Comparison of ENCODE assay signal across 8 cellular contexts in the genomic region with DNA sequence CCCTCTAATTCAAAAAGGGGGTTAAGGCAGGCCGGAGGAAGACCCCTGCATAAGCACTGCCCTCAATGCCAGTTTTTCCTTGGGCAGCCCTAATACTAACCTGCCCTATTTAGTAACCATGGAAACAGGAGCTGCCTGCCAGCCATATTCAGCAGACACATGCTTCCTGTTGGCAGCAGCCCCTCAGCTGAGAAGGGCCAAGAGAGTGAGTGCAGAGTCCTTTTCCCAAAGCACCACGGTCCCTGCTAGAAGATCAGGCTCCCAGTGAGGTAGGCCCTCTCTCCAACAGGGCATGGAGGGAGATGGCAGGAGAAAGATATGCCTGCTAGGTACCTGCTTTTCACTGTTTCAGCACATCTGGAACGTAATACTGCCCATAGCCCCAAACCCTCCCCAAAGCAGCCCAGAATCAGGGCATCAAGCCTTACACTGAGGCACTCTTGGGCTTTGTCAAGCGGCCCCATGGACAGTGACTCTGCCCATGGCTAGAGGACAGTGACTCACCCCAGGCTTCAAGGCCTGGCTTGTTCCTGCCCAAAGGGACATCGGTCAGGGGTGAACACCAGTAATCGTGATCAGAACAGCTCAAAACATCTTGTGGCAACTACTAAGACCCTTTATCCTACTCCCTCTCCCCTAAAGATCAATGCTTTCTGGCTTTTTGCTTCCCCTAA.
DNase-seq lines count a peak whose midpoint lies in the region; ATAC-seq and TF ChIP-seq lines count a peak whose summit lies in the region.

No MANE protein-coding gene starts in this region.

- no peaks in the 10 kb centered on the region for H3K9me2 ChIP-seq in PC-3 (replicated peaks; ENCODE audit: low read length)

- H4K91ac ChIP-seq in trophoblast cell (ENCODE audit: low read depth, low read length), result peak overlapping the region; percentile 65

- no peak overlapping the region for H3K4me3 ChIP-seq in PC-3 (ENCODE audit: low read length)
- H3K4me3 ChIP-seq in trophoblast cell (ENCODE audit: low read depth, low read length), result no peak overlapping the region

- peak overlapping the region; percentile 54 for H3K14ac ChIP-seq in trophoblast cell (ENCODE audit: low read length)

- peak overlapping the region; percentile 15 for H2BK5ac ChIP-seq in trophoblast cell (ENCODE audit: low read depth, low read length, poor library complexity)

- ATAC-seq in PC-3, result peak; percentile 31
- no peak for ATAC-seq in GM21423 (IDR thresholded peaks at IDR 0.05; ENCODE audit: unreplicated experiment)
- ATAC-seq in HG03432 (IDR thresholded peaks at IDR 0.05; ENCODE audit: unreplicated experiment), result no peak

- H3K27ac ChIP-seq in PC-3 (ENCODE audit: low read length) (peak overlapping the region; percentile 52), trophoblast cell (ENCODE audit: low read depth, low read length) (peak overlapping the region; percentile 63)

- H3K79me1 ChIP-seq in trophoblast cell (ENCODE audit: low read length), result peaks cover 27% of the 10 kb centered on the region

- H2BK120ac ChIP-seq in trophoblast cell (ENCODE audit: insufficient read depth, low read length, poor library complexity), result peak overlapping the region; percentile 40

- CTCF ChIA-PET in PC-3 (lab: Charles Lee), result no interaction called here

- peak overlapping the region; percentile 22 for H3K18ac ChIP-seq in trophoblast cell (ENCODE audit: low read length)

- H2AFZ ChIP-seq in PC-3 (ENCODE audit: low read length) (no peak overlapping the region), trophoblast cell (ENCODE audit: insufficient read depth, low read length, poor library complexity) (no peak overlapping the region)

- peaks cover 59% of the 10 kb centered on the region for H3K36me3 ChIP-seq in PC-3 (ENCODE audit: low read depth, low read length)
- H3K36me3 ChIP-seq in trophoblast cell (ENCODE audit: control insufficient read depth in 1 of 2, insufficient read depth in 2 of 2, low read length in 2 of 2), result peaks cover 0 to 2% of the 10 kb centered on the region in 2 experiments

- H3K4me1 ChIP-seq in PC-3 (ENCODE audit: insufficient read depth, low read length) (peaks cover 74% of the 10 kb centered on the region), trophoblast cell (ENCODE audit: control insufficient read depth in 1 of 2, insufficient read depth in 2 of 2, low read length in 2 of 2) (peaks cover 51 to 61% of the 10 kb centered on the region in 2 experiments)

- POLR2A ChIA-PET in PC-3 (lab: Charles Lee; ENCODE audit: unreplicated experiment), result no interaction called here

- no TSS peak for BruUV-seq in PC-3 (replicated peaks; lab: Mats Ljungman, UMichigan)

- H3K9ac ChIP-seq in PC-3 (ENCODE audit: low read length) (no peak overlapping the region), trophoblast cell (ENCODE audit: low read length) (no peak overlapping the region)

- H3K9me3 ChIP-seq in PC-3 (ENCODE audit: low read length) (no peaks in the 10 kb centered on the region), trophoblast cell (ENCODE audit: insufficient read depth, low read depth, low read length) (no peaks in the 10 kb centered on the region)

- H3K79me2 ChIP-seq in PC-3 (ENCODE audit: low read length) (peaks cover 100% of the 10 kb centered on the region), trophoblast cell (ENCODE audit: control insufficient read depth, insufficient read depth, low read length, poor library complexity) (peaks cover 2% of the 10 kb centered on the region)

- H4K12ac ChIP-seq in trophoblast cell (ENCODE audit: low read depth, low read length), result no peak overlapping the region

- peaks cover 87% of the 10 kb centered on the region for H4K20me1 ChIP-seq in PC-3 (ENCODE audit: low read length)

- H3K4me2 ChIP-seq in PC-3 (ENCODE audit: low read length), result peak overlapping the region; percentile 2
- no peak overlapping the region for H3K4me2 ChIP-seq in trophoblast cell (ENCODE audit: low read length)

- no peak overlapping the region for H3K23ac ChIP-seq in trophoblast cell (ENCODE audit: low read length)

- peak overlapping the region; percentile 53 for H3K4ac ChIP-seq in trophoblast cell (ENCODE audit: low read depth, low read length)

- H3K27me3 ChIP-seq in PC-3 (ENCODE audit: low read length), result no peaks in the 10 kb centered on the region
- no peaks in the 10 kb centered on the region for H3K27me3 ChIP-seq in trophoblast cell (ENCODE audit: insufficient read depth, low read length)

- intact Hi-C loops in PC-3 (cut with micrococcal nuclease), result no loop called here

- no CpG with 5 or more reads among the region's 6 CpGs for WGBS in trophoblast cell (ENCODE audit: extremely low coverage, insufficient coverage, insufficient read length)

- H4K8ac ChIP-seq in trophoblast cell (ENCODE audit: low read depth, low read length), result peak overlapping the region; percentile 1

- no peak for TF ChIP-seq CTCF in PC-3 (conservative IDR thresholded peaks at IDR 0.05; ENCODE audit: low read depth, low read length)

- no peaks in the 10 kb centered on the region for H3F3A ChIP-seq in PC-3 (ENCODE audit: low read length, unreplicated experiment)

- H2BK12ac ChIP-seq in trophoblast cell (ENCODE audit: low read length), result peak overlapping the region; percentile 51

- DNase-seq in DMS 273 treated with DMSO at 0.1 percent for 48 hours (lab: John Stamatoyannopoulos, UW) (peak; percentile 36), PC-3 (no peak), fibroblast of gingiva (ENCODE audit: low read depth) (peak; percentile 65), trophoblast cell (no peak), GM19240 (ENCODE audit: insufficient read length, low spot score) (no peak)
- DNase-seq in activated CD8-positive, alpha-beta memory T cell treated with anti-CD3 and anti-CD28 coated beads, Interleukin-2, amount 50 U/mL, for 4 hours, result no peak

- H2AK5ac ChIP-seq in trophoblast cell (ENCODE audit: low read length), result peak overlapping the region; percentile 60

Comparison
In these comparisons a context has a peak if more than half of its experiments do, and no peak if none do; other contexts are left out.
1. DNase-seq: peak in DMS 273 treated with DMSO at 0.1 percent for 48 hours (single experiment) and fibroblast of gingiva (single experiment); none in PC-3 (single experiment), trophoblast cell (0 of 2), GM19240 (single experiment) and activated CD8-positive, alpha-beta memory T cell treated with anti-CD3 and anti-CD28 coated beads, Interleukin-2, amount 50 U/mL, for 4 hours (single experiment).